ENCODE assay signal across 1 cellular context in genomic region chr1:212477680-212478466, GRCh38.
A peak's percentile ranks its signal among the peaks of the same experiment; 100 is the strongest.
TF ChIP-seq lines count a peak whose summit lies in the region.

No MANE protein-coding gene starts in this region.

TF ChIP-seq in K562, 482 proteins besides CTCF, POLR2A, EP300 and RAD21 (continues in another document):
- peak; percentile 95 for TF ChIP-seq ZNF561 (CRISPR knock-in tag; conservative IDR thresholded peaks at IDR 0.05)
- no peak for TF ChIP-seq WHSC1 (IDR thresholded peaks at IDR 0.05; ENCODE audit: low read length)
- no peak for TF ChIP-seq NRF1 (conservative IDR thresholded peaks at IDR 0.05 in 1 of 2, IDR thresholded peaks at IDR 0.05 in 1 of 2)
- no peak for TF ChIP-seq ZFP30 (CRISPR knock-in tag; IDR thresholded peaks at IDR 0.05; ENCODE audit: borderline replicate concordance)
- TF ChIP-seq GABPB1 (CRISPR knock-in tag; IDR thresholded peaks at IDR 0.05): no peak
- TF ChIP-seq ZNF668 (CRISPR knock-in tag; IDR thresholded peaks at IDR 0.05): peak; percentile 97
- peak; percentile 65 for TF ChIP-seq FOSL1 (tag; conservative IDR thresholded peaks at IDR 0.05)
- TF ChIP-seq HDAC1 (IDR thresholded peaks at IDR 0.05): no peak
- TF ChIP-seq TCF7L2 (IDR thresholded peaks at IDR 0.05; ENCODE audit: low read depth, low read length): no peak
- peak; percentile 98 for TF ChIP-seq ZNF165 (CRISPR knock-in tag; IDR thresholded peaks at IDR 0.05; ENCODE audit: borderline replicate concordance)
- TF ChIP-seq MEF2A (IDR thresholded peaks at IDR 0.05; ENCODE audit: control insufficient read depth, low read depth, low read length): no peak
- TF ChIP-seq POU5F1 (IDR thresholded peaks at IDR 0.05; ENCODE audit: borderline replicate concordance, low read depth, low read length, partially characterized antibody): no peak
- TF ChIP-seq HMG20B (CRISPR knock-in tag; IDR thresholded peaks at IDR 0.05): peak; percentile 43; the same call in 1 of the 2 replicates
- TF ChIP-seq YBX1 (IDR thresholded peaks at IDR 0.05): no peak
- no peak for TF ChIP-seq ZNF143 (CRISPR knock-in tag; IDR thresholded peaks at IDR 0.05)
- peak; percentile 99 for TF ChIP-seq ELF4 (CRISPR knock-in tag; IDR thresholded peaks at IDR 0.05)
- TF ChIP-seq EGR1 (conservative IDR thresholded peaks at IDR 0.05): no peak
- no peak; the same call in 1 of the 2 replicates for TF ChIP-seq RB1 (IDR thresholded peaks at IDR 0.05; ENCODE audit: low read depth)
- no peak for TF ChIP-seq NONO (IDR thresholded peaks at IDR 0.05; ENCODE audit: low read depth in 2 of 2, low read length in 1 of 2)
- TF ChIP-seq HDAC8 (tag; IDR thresholded peaks at IDR 0.05): peak; percentile 99
- no peak for TF ChIP-seq ATF3 (IDR thresholded peaks at IDR 0.05)
- no peak for TF ChIP-seq ATF3 (CRISPR knock-in tag; conservative IDR thresholded peaks at IDR 0.05)
- TF ChIP-seq NR2F6 (CRISPR knock-in tag; IDR thresholded peaks at IDR 0.05): peak; percentile 98
- TF ChIP-seq THAP7 (CRISPR knock-in tag; IDR thresholded peaks at IDR 0.05): peak; percentile 91
- no peak for TF ChIP-seq GTF2F1 (IDR thresholded peaks at IDR 0.05; ENCODE audit: low read depth, low read length)
- no peak for TF ChIP-seq HDAC3 (IDR thresholded peaks at IDR 0.05; ENCODE audit: borderline replicate concordance, partially characterized antibody)
- peak; percentile 76 for TF ChIP-seq GABPA (tag; conservative IDR thresholded peaks at IDR 0.05; ENCODE audit: low read depth)
- TF ChIP-seq SMAD4 (CRISPR knock-in tag; conservative IDR thresholded peaks at IDR 0.05): peak; percentile 100
- no peak for TF ChIP-seq ZFX (CRISPR knock-in tag; IDR thresholded peaks at IDR 0.05)
- TF ChIP-seq ZNF717 (CRISPR knock-in tag; IDR thresholded peaks at IDR 0.05): 0 out of 2 replicates have a peak, but pooled peaks have one; percentile 83
- TF ChIP-seq ZNF77 (CRISPR knock-in tag; IDR thresholded peaks at IDR 0.05): no peak
- TF ChIP-seq ZHX1 (conservative IDR thresholded peaks at IDR 0.05; ENCODE audit: low read length): no peak
- no peak for TF ChIP-seq ETV6 (IDR thresholded peaks at IDR 0.05; ENCODE audit: borderline replicate concordance in 1 of 2, low read depth in 2 of 2, low read length in 1 of 2)
- TF ChIP-seq ETV6 (CRISPR knock-in tag; IDR thresholded peaks at IDR 0.05; ENCODE audit: borderline replicate concordance): no peak
- TF ChIP-seq ZNF830 (CRISPR knock-in tag; IDR thresholded peaks at IDR 0.05): 0 out of 2 replicates have a peak, but pooled peaks have one; percentile 42
- no peak for TF ChIP-seq KAT2B (IDR thresholded peaks at IDR 0.05; ENCODE audit: low read depth, low read length)
- peak; percentile 92; the same call in 1 of the 2 replicates for TF ChIP-seq GABPB2 (CRISPR knock-in tag; conservative IDR thresholded peaks at IDR 0.05)
- TF ChIP-seq FOXP1 (CRISPR knock-in tag; IDR thresholded peaks at IDR 0.05): no peak
- TF ChIP-seq, protein P1, sequence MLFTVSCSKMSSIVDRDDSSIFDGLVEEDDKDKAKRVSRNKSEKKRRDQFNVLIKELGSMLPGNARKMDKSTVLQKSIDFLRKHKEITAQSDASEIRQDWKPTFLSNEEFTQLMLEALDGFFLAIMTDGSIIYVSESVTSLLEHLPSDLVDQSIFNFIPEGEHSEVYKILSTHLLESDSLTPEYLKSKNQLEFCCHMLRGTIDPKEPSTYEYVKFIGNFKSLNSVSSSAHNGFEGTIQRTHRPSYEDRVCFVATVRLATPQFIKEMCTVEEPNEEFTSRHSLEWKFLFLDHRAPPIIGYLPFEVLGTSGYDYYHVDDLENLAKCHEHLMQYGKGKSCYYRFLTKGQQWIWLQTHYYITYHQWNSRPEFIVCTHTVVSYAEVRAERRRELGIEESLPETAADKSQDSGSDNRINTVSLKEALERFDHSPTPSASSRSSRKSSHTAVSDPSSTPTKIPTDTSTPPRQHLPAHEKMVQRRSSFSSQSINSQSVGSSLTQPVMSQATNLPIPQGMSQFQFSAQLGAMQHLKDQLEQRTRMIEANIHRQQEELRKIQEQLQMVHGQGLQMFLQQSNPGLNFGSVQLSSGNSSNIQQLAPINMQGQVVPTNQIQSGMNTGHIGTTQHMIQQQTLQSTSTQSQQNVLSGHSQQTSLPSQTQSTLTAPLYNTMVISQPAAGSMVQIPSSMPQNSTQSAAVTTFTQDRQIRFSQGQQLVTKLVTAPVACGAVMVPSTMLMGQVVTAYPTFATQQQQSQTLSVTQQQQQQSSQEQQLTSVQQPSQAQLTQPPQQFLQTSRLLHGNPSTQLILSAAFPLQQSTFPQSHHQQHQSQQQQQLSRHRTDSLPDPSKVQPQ (CRISPR knock-in tag; IDR thresholded peaks at IDR 0.05; ENCODE audit: borderline replicate concordance): peak; percentile 75; the same call in 1 of the 2 replicates
- TF ChIP-seq SMARCB1 (IDR thresholded peaks at IDR 0.05; ENCODE audit: insufficient read length, low read depth): no peak
- TF ChIP-seq ZNF3 (CRISPR knock-in tag; IDR thresholded peaks at IDR 0.05): peak; percentile 70; the same call in 1 of the 2 replicates
- no peak for TF ChIP-seq BRD9 (IDR thresholded peaks at IDR 0.05; ENCODE audit: low read depth, partially characterized antibody)
- TF ChIP-seq ZNF384 (IDR thresholded peaks at IDR 0.05; ENCODE audit: low read depth, low read length): no peak; the same call in 1 of the 2 replicates
- TF ChIP-seq ZBTB11 (CRISPR knock-in tag; IDR thresholded peaks at IDR 0.05): peak in 1 of 3 experiments; percentile 91; a peak in 2 of 6 replicates
- no peak for TF ChIP-seq HNRNPUL1 (IDR thresholded peaks at IDR 0.05; ENCODE audit: low read length)
- TF ChIP-seq FOS (IDR thresholded peaks at IDR 0.05; ENCODE audit: extremely low read depth, insufficient read length): no peak
- TF ChIP-seq, protein P2, sequence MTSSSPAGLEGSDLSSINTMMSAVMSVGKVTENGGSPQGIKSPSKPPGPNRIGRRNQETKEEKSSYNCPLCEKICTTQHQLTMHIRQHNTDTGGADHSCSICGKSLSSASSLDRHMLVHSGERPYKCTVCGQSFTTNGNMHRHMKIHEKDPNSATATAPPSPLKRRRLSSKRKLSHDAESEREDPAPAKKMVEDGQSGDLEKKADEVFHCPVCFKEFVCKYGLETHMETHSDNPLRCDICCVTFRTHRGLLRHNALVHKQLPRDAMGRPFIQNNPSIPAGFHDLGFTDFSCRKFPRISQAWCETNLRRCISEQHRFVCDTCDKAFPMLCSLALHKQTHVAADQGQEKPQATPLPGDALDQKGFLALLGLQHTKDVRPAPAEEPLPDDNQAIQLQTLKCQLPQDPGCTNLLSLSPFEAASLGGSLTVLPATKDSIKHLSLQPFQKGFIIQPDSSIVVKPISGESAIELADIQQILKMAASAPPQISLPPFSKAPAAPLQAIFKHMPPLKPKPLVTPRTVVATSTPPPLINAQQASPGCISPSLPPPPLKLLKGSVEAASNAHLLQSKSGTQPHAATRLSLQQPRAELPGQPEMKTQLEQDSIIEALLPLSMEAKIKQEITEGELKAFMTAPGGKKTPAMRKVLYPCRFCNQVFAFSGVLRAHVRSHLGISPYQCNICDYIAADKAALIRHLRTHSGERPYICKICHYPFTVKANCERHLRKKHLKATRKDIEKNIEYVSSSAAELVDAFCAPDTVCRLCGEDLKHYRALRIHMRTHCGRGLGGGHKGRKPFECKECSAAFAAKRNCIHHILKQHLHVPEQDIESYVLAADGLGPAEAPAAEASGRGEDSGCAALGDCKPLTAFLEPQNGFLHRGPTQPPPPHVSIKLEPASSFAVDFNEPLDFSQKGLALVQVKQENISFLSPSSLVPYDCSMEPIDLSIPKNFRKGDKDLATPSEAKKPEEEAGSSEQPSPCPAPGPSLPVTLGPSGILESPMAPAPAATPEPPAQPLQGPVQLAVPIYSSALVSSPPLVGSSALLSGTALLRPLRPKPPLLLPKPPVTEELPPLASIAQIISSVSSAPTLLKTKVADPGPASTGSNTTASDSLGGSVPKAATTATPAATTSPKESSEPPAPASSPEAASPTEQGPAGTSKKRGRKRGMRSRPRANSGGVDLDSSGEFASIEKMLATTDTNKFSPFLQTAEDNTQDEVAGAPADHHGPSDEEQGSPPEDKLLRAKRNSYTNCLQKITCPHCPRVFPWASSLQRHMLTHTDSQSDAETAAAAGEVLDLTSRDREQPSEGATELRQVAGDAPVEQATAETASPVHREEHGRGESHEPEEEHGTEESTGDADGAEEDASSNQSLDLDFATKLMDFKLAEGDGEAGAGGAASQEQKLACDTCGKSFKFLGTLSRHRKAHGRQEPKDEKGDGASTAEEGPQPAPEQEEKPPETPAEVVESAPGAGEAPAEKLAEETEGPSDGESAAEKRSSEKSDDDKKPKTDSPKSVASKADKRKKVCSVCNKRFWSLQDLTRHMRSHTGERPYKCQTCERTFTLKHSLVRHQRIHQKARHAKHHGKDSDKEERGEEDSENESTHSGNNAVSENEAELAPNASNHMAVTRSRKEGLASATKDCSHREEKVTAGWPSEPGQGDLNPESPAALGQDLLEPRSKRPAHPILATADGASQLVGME (CRISPR knock-in tag; IDR thresholded peaks at IDR 0.05): peak; percentile 99
- no peak for TF ChIP-seq IRF1 (CRISPR knock-in tag; IDR thresholded peaks at IDR 0.05; ENCODE audit: borderline replicate concordance)
- TF ChIP-seq U2AF1 (optimal IDR thresholded peaks at IDR 0.05; ENCODE audit: low read depth, low read length): no peak
- TF ChIP-seq ZNF146 (CRISPR knock-in tag; IDR thresholded peaks at IDR 0.05; ENCODE audit: unreplicated experiment): no peak
- TF ChIP-seq BHLHE40 (IDR thresholded peaks at IDR 0.05; ENCODE audit: low read length): no peak
- no peak for TF ChIP-seq C11orf30 (IDR thresholded peaks at IDR 0.05; ENCODE audit: low read depth)
- TF ChIP-seq PHF20 (IDR thresholded peaks at IDR 0.05; ENCODE audit: partially characterized antibody): no peak
- no peak; the same call in 1 of the 2 replicates for TF ChIP-seq ZNF507 (tag; conservative IDR thresholded peaks at IDR 0.05)
